Comparison of ENCODE assay signal across 1 cellular context in the genomic region with DNA sequence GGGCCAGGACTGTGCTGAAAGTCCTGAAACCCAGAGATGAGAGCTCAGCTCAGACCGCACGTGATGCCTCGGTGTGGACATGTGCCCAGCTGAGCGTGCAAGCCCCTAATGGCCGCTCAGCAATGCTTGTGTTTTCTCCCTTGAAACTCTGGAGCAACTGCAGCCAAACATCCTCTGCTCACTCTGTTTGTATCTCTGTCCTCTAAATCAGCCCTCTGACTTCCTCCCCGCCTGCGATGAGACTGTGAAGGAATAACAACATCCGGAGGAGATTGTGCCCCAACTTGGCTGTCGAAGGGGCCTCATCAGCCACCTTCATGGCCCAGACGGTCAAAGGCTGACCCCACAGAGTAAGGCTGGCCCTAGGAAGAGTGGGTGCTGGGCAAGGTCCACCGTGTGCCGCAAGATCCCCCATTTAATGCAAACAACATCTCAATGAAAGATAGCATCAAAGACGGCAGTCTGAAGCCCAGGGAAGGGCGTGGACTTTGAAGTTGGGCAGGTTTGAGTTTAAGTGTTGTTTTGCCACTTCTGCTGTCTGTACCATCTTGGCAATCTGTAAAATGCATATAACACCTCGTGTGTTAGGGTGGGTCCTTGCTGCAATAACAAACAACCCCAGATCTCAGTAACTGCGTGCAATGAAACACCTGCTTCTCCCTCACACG.
TF ChIP-seq lines count a peak whose summit lies in the region.

No MANE protein-coding gene starts in this region.

TF ChIP-seq in H1, 55 proteins besides CTCF, POLR2A, EP300 and RAD21 (continued from another document):
- no peak for TF ChIP-seq CREB1 (IDR thresholded peaks at IDR 0.05)
- no peak for TF ChIP-seq NRF1 (IDR thresholded peaks at IDR 0.05; ENCODE audit: low read depth, low read length)
- TF ChIP-seq, protein P1, sequence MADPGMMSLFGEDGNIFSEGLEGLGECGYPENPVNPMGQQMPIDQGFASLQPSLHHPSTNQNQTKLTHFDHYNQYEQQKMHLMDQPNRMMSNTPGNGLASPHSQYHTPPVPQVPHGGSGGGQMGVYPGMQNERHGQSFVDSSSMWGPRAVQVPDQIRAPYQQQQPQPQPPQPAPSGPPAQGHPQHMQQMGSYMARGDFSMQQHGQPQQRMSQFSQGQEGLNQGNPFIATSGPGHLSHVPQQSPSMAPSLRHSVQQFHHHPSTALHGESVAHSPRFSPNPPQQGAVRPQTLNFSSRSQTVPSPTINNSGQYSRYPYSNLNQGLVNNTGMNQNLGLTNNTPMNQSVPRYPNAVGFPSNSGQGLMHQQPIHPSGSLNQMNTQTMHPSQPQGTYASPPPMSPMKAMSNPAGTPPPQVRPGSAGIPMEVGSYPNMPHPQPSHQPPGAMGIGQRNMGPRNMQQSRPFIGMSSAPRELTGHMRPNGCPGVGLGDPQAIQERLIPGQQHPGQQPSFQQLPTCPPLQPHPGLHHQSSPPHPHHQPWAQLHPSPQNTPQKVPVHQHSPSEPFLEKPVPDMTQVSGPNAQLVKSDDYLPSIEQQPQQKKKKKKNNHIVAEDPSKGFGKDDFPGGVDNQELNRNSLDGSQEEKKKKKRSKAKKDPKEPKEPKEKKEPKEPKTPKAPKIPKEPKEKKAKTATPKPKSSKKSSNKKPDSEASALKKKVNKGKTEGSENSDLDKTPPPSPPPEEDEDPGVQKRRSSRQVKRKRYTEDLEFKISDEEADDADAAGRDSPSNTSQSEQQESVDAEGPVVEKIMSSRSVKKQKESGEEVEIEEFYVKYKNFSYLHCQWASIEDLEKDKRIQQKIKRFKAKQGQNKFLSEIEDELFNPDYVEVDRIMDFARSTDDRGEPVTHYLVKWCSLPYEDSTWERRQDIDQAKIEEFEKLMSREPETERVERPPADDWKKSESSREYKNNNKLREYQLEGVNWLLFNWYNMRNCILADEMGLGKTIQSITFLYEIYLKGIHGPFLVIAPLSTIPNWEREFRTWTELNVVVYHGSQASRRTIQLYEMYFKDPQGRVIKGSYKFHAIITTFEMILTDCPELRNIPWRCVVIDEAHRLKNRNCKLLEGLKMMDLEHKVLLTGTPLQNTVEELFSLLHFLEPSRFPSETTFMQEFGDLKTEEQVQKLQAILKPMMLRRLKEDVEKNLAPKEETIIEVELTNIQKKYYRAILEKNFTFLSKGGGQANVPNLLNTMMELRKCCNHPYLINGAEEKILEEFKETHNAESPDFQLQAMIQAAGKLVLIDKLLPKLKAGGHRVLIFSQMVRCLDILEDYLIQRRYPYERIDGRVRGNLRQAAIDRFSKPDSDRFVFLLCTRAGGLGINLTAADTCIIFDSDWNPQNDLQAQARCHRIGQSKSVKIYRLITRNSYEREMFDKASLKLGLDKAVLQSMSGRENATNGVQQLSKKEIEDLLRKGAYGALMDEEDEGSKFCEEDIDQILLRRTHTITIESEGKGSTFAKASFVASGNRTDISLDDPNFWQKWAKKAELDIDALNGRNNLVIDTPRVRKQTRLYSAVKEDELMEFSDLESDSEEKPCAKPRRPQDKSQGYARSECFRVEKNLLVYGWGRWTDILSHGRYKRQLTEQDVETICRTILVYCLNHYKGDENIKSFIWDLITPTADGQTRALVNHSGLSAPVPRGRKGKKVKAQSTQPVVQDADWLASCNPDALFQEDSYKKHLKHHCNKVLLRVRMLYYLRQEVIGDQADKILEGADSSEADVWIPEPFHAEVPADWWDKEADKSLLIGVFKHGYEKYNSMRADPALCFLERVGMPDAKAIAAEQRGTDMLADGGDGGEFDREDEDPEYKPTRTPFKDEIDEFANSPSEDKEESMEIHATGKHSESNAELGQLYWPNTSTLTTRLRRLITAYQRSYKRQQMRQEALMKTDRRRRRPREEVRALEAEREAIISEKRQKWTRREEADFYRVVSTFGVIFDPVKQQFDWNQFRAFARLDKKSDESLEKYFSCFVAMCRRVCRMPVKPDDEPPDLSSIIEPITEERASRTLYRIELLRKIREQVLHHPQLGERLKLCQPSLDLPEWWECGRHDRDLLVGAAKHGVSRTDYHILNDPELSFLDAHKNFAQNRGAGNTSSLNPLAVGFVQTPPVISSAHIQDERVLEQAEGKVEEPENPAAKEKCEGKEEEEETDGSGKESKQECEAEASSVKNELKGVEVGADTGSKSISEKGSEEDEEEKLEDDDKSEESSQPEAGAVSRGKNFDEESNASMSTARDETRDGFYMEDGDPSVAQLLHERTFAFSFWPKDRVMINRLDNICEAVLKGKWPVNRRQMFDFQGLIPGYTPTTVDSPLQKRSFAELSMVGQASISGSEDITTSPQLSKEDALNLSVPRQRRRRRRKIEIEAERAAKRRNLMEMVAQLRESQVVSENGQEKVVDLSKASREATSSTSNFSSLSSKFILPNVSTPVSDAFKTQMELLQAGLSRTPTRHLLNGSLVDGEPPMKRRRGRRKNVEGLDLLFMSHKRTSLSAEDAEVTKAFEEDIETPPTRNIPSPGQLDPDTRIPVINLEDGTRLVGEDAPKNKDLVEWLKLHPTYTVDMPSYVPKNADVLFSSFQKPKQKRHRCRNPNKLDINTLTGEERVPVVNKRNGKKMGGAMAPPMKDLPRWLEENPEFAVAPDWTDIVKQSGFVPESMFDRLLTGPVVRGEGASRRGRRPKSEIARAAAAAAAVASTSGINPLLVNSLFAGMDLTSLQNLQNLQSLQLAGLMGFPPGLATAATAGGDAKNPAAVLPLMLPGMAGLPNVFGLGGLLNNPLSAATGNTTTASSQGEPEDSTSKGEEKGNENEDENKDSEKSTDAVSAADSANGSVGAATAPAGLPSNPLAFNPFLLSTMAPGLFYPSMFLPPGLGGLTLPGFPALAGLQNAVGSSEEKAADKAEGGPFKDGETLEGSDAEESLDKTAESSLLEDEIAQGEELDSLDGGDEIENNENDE (IDR thresholded peaks at IDR 0.05; ENCODE audit: insufficient replicate concordance, low read length) = no peak
- TF ChIP-seq SUZ12 (IDR thresholded peaks at IDR 0.05; ENCODE audit: low read length) = no peak
- TF ChIP-seq JUND (IDR thresholded peaks at IDR 0.05; ENCODE audit: low read length) = no peak
- no peak for TF ChIP-seq HDAC6 (IDR thresholded peaks at IDR 0.05; ENCODE audit: low read depth, low read length)
- no peak for TF ChIP-seq SP2 (IDR thresholded peaks at IDR 0.05; ENCODE audit: low read length)
- no peak for TF ChIP-seq HDAC2 (IDR thresholded peaks at IDR 0.05; ENCODE audit: borderline replicate concordance in 1 of 2, low read depth in 2 of 2, low read length in 2 of 2)
- no peak for TF ChIP-seq SIX5 (IDR thresholded peaks at IDR 0.05; ENCODE audit: low read depth, low read length)
TF ChIP-seq in H1: peak in this region for 0.
